ENCODE assay signal across 16 cellular contexts in the genomic region with DNA sequence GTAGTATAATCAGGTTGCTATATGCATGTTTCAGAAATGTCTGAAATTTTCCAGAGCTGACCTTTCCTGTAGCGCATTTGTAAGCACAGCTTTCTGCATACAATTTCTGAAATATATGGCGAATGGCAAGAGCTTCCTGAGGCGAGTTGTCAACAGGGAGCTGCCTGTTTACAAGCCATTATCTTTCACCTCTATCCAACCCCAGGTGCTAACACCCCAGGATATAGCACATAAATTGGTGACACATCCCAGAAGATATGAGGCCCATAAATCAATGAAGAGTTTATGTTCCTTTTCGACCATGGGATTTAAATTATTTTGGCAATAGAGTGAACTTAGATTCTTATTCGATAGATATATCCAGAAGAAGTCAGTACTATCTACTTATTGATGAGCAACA.
A peak's percentile ranks its signal among the peaks of the same experiment; 100 is the strongest.
DNase-seq lines count a peak whose midpoint lies in the region; ATAC-seq lines count a peak whose summit lies in the region.
"Had no signal": no experiment of that assay in that cellular context is flagged by ENCODE, and none has a peak within 500 bp of the region (broad histone marks: within the 10 kb centered on the region; RNA-seq: fewer than 3 reads in every experiment).

No MANE protein-coding gene starts in this region.

- intact Hi-C loops in left colon (cut with DNase I, micrococcal nuclease) = no loop called here

- no peak overlapping the region for H3K4me3 ChIP-seq in skeletal muscle tissue (ENCODE audit: low read length in 3 of 3)
- H3K4me3 ChIP-seq in CD8-positive, alpha-beta memory T cell (ENCODE audit: low read length) = no peak overlapping the region
- H3K4me3 ChIP-seq: A549, GM23248 had no signal

- H3K27me3 Mint-ChIP-seq in CD8-positive, alpha-beta memory T cell = peaks cover 0 to 1% of the 10 kb centered on the region in 2 donors

- ATAC-seq in left colon (peak; percentile 91), HG02610 (IDR thresholded peaks at IDR 0.05; ENCODE audit: unreplicated experiment) (no peak)
- ATAC-seq: A549; CD8-positive, alpha-beta T cell; HCT116 had no signal

- H3K36me3 Mint-ChIP-seq in CD8-positive, alpha-beta memory T cell = peaks cover 18 to 68% (median 35%) of the 10 kb centered on the region in 3 donors

- no peaks in the 10 kb centered on the region for H3K9me3 ChIP-seq in skeletal muscle tissue (ENCODE audit: control insufficient read depth in 3 of 3, low read length in 3 of 3)
- H3K9me3 ChIP-seq in CD8-positive, alpha-beta memory T cell (ENCODE audit: low read length) = no peaks in the 10 kb centered on the region
- H3K9me3 ChIP-seq: A549, BE2C had no signal

- no peak overlapping the region for H3K4me3 Mint-ChIP-seq in CD8-positive, alpha-beta memory T cell
- H3K4me3 Mint-ChIP-seq: CD14-positive monocyte; CD8-positive, alpha-beta T cell had no signal

- no peaks in the 10 kb centered on the region for H3K9me3 Mint-ChIP-seq in CD8-positive, alpha-beta memory T cell
- H3K9me3 Mint-ChIP-seq: CD14-positive monocyte; CD8-positive, alpha-beta T cell had no signal

- POLR2A ChIA-PET in CD8-positive, alpha-beta memory T cell (lab: Charles Lee) = no interaction called here

- peak overlapping the region; percentile 52 for H3K27ac ChIP-seq in skeletal muscle tissue (ENCODE audit: low read depth, low read length)
- no peak overlapping the region for H3K27ac ChIP-seq in CD8-positive, alpha-beta memory T cell (ENCODE audit: low read depth, low read length)
- H3K27ac ChIP-seq: A549, GM23248 had no signal

- no peak overlapping the region for H3K9ac ChIP-seq in skeletal muscle tissue (ENCODE audit: low read depth in 1 of 3, low read length in 3 of 3)
- H3K9ac ChIP-seq: GM23248 had no signal

- H3K4me1 Mint-ChIP-seq in CD8-positive, alpha-beta memory T cell = peaks cover 0 to 4% (median 1%) of the 10 kb centered on the region in 3 donors
- H3K4me1 Mint-ChIP-seq: CD14-positive monocyte had no signal

- H3K4me1 ChIP-seq in skeletal muscle tissue (ENCODE audit: control insufficient read depth in 3 of 3, insufficient read depth in 3 of 3, low read length in 3 of 3) = peaks cover 13 to 28% (median 16%) of the 10 kb centered on the region in 3 donors
- H3K4me1 ChIP-seq in CD8-positive, alpha-beta memory T cell (ENCODE audit: insufficient read depth, low read length) = no peaks in the 10 kb centered on the region
- H3K4me1 ChIP-seq: A549, BE2C had no signal

- no peaks in the 10 kb centered on the region for H3K27me3 ChIP-seq in skeletal muscle tissue (ENCODE audit: control insufficient read depth in 3 of 3, insufficient read depth in 3 of 3, low read length in 3 of 3)
- no peaks in the 10 kb centered on the region for H3K27me3 ChIP-seq in CD8-positive, alpha-beta memory T cell (ENCODE audit: insufficient read depth, low read length, poor library complexity, severe bottlenecking)
- H3K27me3 ChIP-seq: BE2C had no signal

- peaks cover 0 to 4% (median 0%) of the 10 kb centered on the region in 3 donors for H3K36me3 ChIP-seq in skeletal muscle tissue (ENCODE audit: control insufficient read depth in 3 of 3, insufficient read depth in 3 of 3, low read length in 3 of 3)
- H3K36me3 ChIP-seq in CD8-positive, alpha-beta memory T cell (ENCODE audit: insufficient read depth, low read length) = no peaks in the 10 kb centered on the region
- H3K36me3 ChIP-seq: BE2C had no signal

- peak; percentile 94 for DNase-seq in NCI-H146 (lab: John Stamatoyannopoulos, UW)
- peak; percentile 43 for DNase-seq in NCI-H2081 treated with DMSO at 0.1 percent for 48 hours (lab: John Stamatoyannopoulos, UW)
- no peak for DNase-seq in left colon
- DNase-seq in C1 segment of cervical spinal cord (lab: John Stamatoyannopoulos, UW) = no peak
- DNase-seq in CD8-positive, alpha-beta memory T cell = no peak
- DNase-seq: BE2C; CD8-positive, alpha-beta T cell; DMS53; GF-D8; GM23248; IMR-90 had no signal

- no peak overlapping the region for H3K27ac Mint-ChIP-seq in CD8-positive, alpha-beta memory T cell
- H3K27ac Mint-ChIP-seq: CD14-positive monocyte; CD8-positive, alpha-beta T cell had no signal

- CTCF ChIA-PET in CD8-positive, alpha-beta memory T cell (lab: Charles Lee) = no interaction called here

Comparison
In these comparisons a context has a peak if more than half of its experiments do, and no peak if none do; other contexts are left out.
1. DNase-seq: peak in NCI-H146 (single experiment) and NCI-H2081 treated with DMSO at 0.1 percent for 48 hours (single experiment); none in left colon (0 of 2), C1 segment of cervical spinal cord (0 of 14) and CD8-positive, alpha-beta memory T cell (0 of 5).